24 cellular contexts compared by ENCODE assay signal in the genomic region with DNA sequence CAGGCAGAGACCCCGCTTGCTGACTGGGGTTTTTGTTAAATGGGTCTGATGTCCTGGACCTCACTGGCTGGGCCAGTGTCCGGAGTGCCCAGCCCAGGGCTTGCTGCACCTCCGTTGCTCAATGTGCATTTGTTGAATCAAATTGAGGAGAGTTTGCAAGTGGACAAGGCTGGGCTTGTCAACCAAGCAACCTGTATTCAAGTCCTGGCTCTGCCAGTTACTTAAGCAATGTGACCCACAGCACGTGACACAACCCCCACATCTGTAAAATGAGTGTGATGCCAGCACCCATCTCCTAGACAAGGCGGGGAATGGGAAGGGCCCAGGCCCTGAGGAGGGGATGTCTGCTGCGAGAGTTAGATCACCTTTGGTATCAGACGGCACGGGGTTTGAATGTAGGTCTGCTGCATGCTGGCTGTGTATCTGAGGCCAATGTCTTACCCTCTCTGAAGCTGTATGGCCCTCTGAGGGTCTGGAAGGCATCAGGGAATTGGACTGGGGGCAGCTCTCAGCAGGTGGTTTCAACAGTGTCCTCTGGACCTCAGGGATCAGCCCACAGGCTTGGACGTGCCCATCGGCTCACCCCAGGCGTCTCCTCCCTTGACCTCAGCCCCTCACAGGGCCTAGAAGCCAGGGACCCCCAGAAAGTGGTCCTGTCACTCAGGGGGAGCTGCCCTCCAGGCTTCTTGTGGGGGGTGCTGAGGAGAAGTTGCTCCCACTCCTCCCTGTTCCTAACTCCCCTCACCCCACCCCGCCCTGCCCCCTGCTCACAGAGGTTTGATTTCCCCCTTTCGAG. TPM values are rescaled to one million over a fixed set of nuclear protein-coding genes. Genes with fewer than 3 reads are reported as not detected.
A peak's percentile ranks its signal among the peaks of the same experiment; 100 is the strongest.
DNase-seq lines count a peak whose midpoint lies in the region; ATAC-seq, FAIRE-seq and TF ChIP-seq lines count a peak whose summit lies in the region.
"Had no signal": no experiment of that assay in that cellular context is flagged by ENCODE, and none has a peak within 500 bp of the region (broad histone marks: within the 10 kb centered on the region; RNA-seq: fewer than 3 reads in every experiment).

No MANE protein-coding gene starts in this region.

- CTCF ChIA-PET in CD8-positive, alpha-beta T cell (lab: Charles Lee) = interaction anchor here (0.6 to 2.1 kb wide), 9 partner anchors 11 to 56 kb away, joined by 3 to 9 read pairs (median 4); a partner anchor contains a TSS
- CTCF ChIA-PET in HepG2 (lab: Yijun Ruan, JAX; ENCODE audit: low intra/inter-chr PET ratio, low total read pairs) = no interaction called here

- TF ChIP-seq RAD21 in HepG2 (CRISPR knock-in tag; IDR thresholded peaks at IDR 0.05) = no peak

- POLR2A ChIA-PET in CD8-positive, alpha-beta T cell (lab: Charles Lee) = interaction anchor here (0.7 to 1.6 kb wide), 5 partner anchors 11 to 41 kb away, joined by 3 to 4 read pairs (median 3); no protein-coding TSS in a partner anchor
- POLR2A ChIA-PET in HepG2 (lab: Yijun Ruan, JAX) = no interaction called here

- no peak overlapping the region for H3K27ac ChIP-seq in CD8-positive, alpha-beta T cell (ENCODE audit: low read depth, low read length)
- H3K27ac ChIP-seq in HepG2 (ENCODE audit: extremely low read length, insufficient read depth, low read length) (no peak overlapping the region), GM23248 (no peak overlapping the region), tibial artery (no peak overlapping the region)
- H3K27ac ChIP-seq: 22Rv1, tibial nerve had no signal

- TF ChIP-seq POLR2A in HepG2 (IDR thresholded peaks at IDR 0.05; ENCODE audit: insufficient read depth in 1 of 2, low read depth in 2 of 2, low read length in 2 of 2) = no peak

- no peak overlapping the region for H2AFZ ChIP-seq in HepG2 (ENCODE audit: low read length)
- H2AFZ ChIP-seq in GM23248 = no peak overlapping the region

- peak overlapping the region; percentile 38 for H3K4me3 Mint-ChIP-seq in T-helper 2 cell treated with Interferon-gamma antibody and Interleukin-4, amounts not matched to agents 5 μg/mL and 100 μg/mL, for 36 hours
- no peak overlapping the region for H3K4me3 Mint-ChIP-seq in CD8-positive, alpha-beta T cell
- peak overlapping the region; percentile 53 for H3K4me3 Mint-ChIP-seq in activated naive CD8-positive, alpha-beta T cell

- H3K4me2 ChIP-seq in HepG2 (ENCODE audit: low read depth, low read length) = no peak overlapping the region
- H3K4me2 ChIP-seq in GM23248 (ENCODE audit: unreplicated experiment) = no peak overlapping the region

- no peak for ATAC-seq in CD8-positive, alpha-beta T cell
- ATAC-seq in HepG2 = no peak
- ATAC-seq: right cardiac atrium had no signal

- H3K4me1 Mint-ChIP-seq in T-helper 2 cell treated with Interferon-gamma antibody and Interleukin-4, amounts not matched to agents 5 μg/mL and 100 μg/mL, for 36 hours (ENCODE audit: low read depth) = peaks cover 71% of the 10 kb centered on the region
- peaks cover 87% of the 10 kb centered on the region for H3K4me1 Mint-ChIP-seq in CD8-positive, alpha-beta T cell (ENCODE audit: low read depth)
- H3K4me1 Mint-ChIP-seq in activated naive CD8-positive, alpha-beta T cell (ENCODE audit: low read depth) = peaks cover 91% of the 10 kb centered on the region

- H3K27me3 Mint-ChIP-seq in T-helper 2 cell treated with Interferon-gamma antibody and Interleukin-4, amounts not matched to agents 5 μg/mL and 100 μg/mL, for 36 hours (ENCODE audit: low read depth) = peaks cover 3% of the 10 kb centered on the region
- H3K27me3 Mint-ChIP-seq in CD8-positive, alpha-beta T cell (ENCODE audit: low read depth) = no peaks in the 10 kb centered on the region
- H3K27me3 Mint-ChIP-seq in activated naive CD8-positive, alpha-beta T cell = no peaks in the 10 kb centered on the region

- H3K27me3 ChIP-seq in CD8-positive, alpha-beta T cell (ENCODE audit: insufficient read depth, low read length) = no peaks in the 10 kb centered on the region
- peaks cover 1 to 26% of the 10 kb centered on the region in 2 experiments; a peak in 3 of 5 replicates for H3K27me3 ChIP-seq in HepG2 (ENCODE audit: control insufficient read depth in 1 of 2, insufficient read depth in 2 of 2, low read length in 2 of 2)
- peaks cover 15% of the 10 kb centered on the region for H3K27me3 ChIP-seq in GM23248 (replicated peaks; ENCODE audit: insufficient read depth)
- peaks cover 0 to 24% of the 10 kb centered on the region in 2 donors for H3K27me3 ChIP-seq in tibial artery
- H3K27me3 ChIP-seq: BE2C, tibial nerve had no signal

- no TSS peak for BruUV-seq in HepG2 (replicated peaks; lab: Mats Ljungman, UMichigan)

- H4K20me1 ChIP-seq in HepG2 (ENCODE audit: insufficient read depth, low read length) (no peaks in the 10 kb centered on the region), GM23248 (ENCODE audit: insufficient read depth) (no peaks in the 10 kb centered on the region)

- 41% methylated on average over 11 of the region's 13 CpGs for WGBS in HepG2 (ENCODE audit: low lambda C conversion rate)
- 63 to 66% methylated on average over 13 of the region's 13 CpGs for WGBS in GM23248 (ENCODE audit: low coverage in 1 of 2, low lambda C conversion rate in 2 of 2, missing lambda C conversion rate in 2 of 2), 2 experiments

- no peak for DNase-seq in T-helper 2 cell treated with Interferon-gamma antibody and Interleukin-4, amounts not matched to agents 5 μg/mL and 100 μg/mL, for 36 hours (ENCODE audit: low spot score)
- no peak for DNase-seq in T-helper 2 cell
- no peak for DNase-seq in CD8-positive, alpha-beta T cell
- no peak for DNase-seq in HepG2 (ENCODE audit: low spot score)
- no peak for DNase-seq in GM23248
- DNase-seq in AG20443 (ENCODE audit: low spot score) = no peak
- DNase-seq in tibial artery = no peak
- DNase-seq: BE2C, cortex of kidney, hippocampal formation, NCI-H1436, NCI-H2171 treated with DMSO at 0.1 percent for 48 hours, NCI-H69, Right ventricle myocardium superior had no signal

- TF ChIP-seq CTCF in CD8-positive, alpha-beta T cell (IDR thresholded peaks at IDR 0.05) = no peak
- no peak for TF ChIP-seq CTCF in HepG2 (CRISPR knock-in tag; IDR thresholded peaks at IDR 0.05)
- TF ChIP-seq CTCF in tibial artery (IDR thresholded peaks at IDR 0.05) = no peak

- no peak for FAIRE-seq in HepG2 (lab: Jason Lieb, UNC)
- FAIRE-seq: endothelial cell of umbilical vein, G401.6, islet of Langerhans had no signal

- intact Hi-C loops in CD8-positive, alpha-beta T cell (cut with DNase I, micrococcal nuclease) = loop anchor here in 1 of 2 experiments (2.0 kb wide), 1 partner anchor 16 kb away; no protein-coding TSS in a partner anchor
- intact Hi-C loops in HepG2 (cut with micrococcal nuclease; ENCODE audit: unreplicated experiment) = no loop called here
- intact Hi-C loops in tibial artery (cut with DNase I; ENCODE audit: low total_unique reads) = no loop called here

- H3K9ac ChIP-seq in HepG2 (ENCODE audit: insufficient read depth, low read depth, low read length) = no peak overlapping the region
- no peak overlapping the region for H3K9ac ChIP-seq in GM23248

- in situ Hi-C loops in HepG2 (cut with HindIII; ENCODE audit: extremely low pct_ligation_motif_present, low pct_unique_long_range_greater_than_20kb) = no loop called here
- in situ Hi-C loops in GM23248 (cut with MboI) = no loop called here

- no peaks in the 10 kb centered on the region for H3K9me3 ChIP-seq in CD8-positive, alpha-beta T cell (ENCODE audit: low read length)
- H3K9me3 ChIP-seq in HepG2 (ENCODE audit: low read length) = peaks cover 8% of the 10 kb centered on the region; the same call in 1 of the 2 replicates
- H3K9me3 ChIP-seq in GM23248 (ENCODE audit: low read depth) = no peaks in the 10 kb centered on the region
- H3K9me3 ChIP-seq in tibial artery = peaks cover 0 to 7% (median 6%) of the 10 kb centered on the region in 3 donors
- H3K9me3 ChIP-seq: BE2C had no signal

- H3K79me2 ChIP-seq in HepG2 (ENCODE audit: insufficient read depth, low read length) (no peaks in the 10 kb centered on the region), GM23248 (ENCODE audit: insufficient read depth) (no peaks in the 10 kb centered on the region)

- peak overlapping the region; percentile 82 for H3K27ac Mint-ChIP-seq in T-helper 2 cell treated with Interferon-gamma antibody and Interleukin-4, amounts not matched to agents 5 μg/mL and 100 μg/mL, for 36 hours
- H3K27ac Mint-ChIP-seq in CD8-positive, alpha-beta T cell = peak overlapping the region; percentile 90
- H3K27ac Mint-ChIP-seq in activated naive CD8-positive, alpha-beta T cell = peak overlapping the region; percentile 93

- TF ChIP-seq EP300 in HepG2 (IDR thresholded peaks at IDR 0.05; ENCODE audit: low read depth in 2 of 2, low read length in 2 of 2) = no peak
- no peak for TF ChIP-seq EP300 in HepG2 (CRISPR knock-in tag; IDR thresholded peaks at IDR 0.05; ENCODE audit: borderline replicate concordance)

- H3K36me3 Mint-ChIP-seq in T-helper 2 cell treated with Interferon-gamma antibody and Interleukin-4, amounts not matched to agents 5 μg/mL and 100 μg/mL, for 36 hours (ENCODE audit: low read depth) = peaks cover 8% of the 10 kb centered on the region
- peaks cover 1% of the 10 kb centered on the region for H3K36me3 Mint-ChIP-seq in CD8-positive, alpha-beta T cell
- peaks cover 6% of the 10 kb centered on the region for H3K36me3 Mint-ChIP-seq in activated naive CD8-positive, alpha-beta T cell

- H3K9me2 ChIP-seq in GM23248 (ENCODE audit: insufficient read depth) = no peaks in the 10 kb centered on the region

- no peaks in the 10 kb centered on the region for H3K36me3 ChIP-seq in CD8-positive, alpha-beta T cell (ENCODE audit: insufficient read depth, low read length)
- H3K36me3 ChIP-seq in HepG2 (replicated peaks in 1 of 2; ENCODE audit: control insufficient read depth in 1 of 2, insufficient read depth in 2 of 2, low read length in 2 of 2) (no peaks in the 10 kb centered on the region), GM23248 (ENCODE audit: low read depth) (no peaks in the 10 kb centered on the region), tibial artery (no peaks in the 10 kb centered on the region)
- H3K36me3 ChIP-seq: BE2C, HAP-1, tibial nerve had no signal

- no peak overlapping the region for H3K4me3 ChIP-seq in CD8-positive, alpha-beta T cell (ENCODE audit: low read depth, low read length)
- H3K4me3 ChIP-seq in HepG2 (replicated peaks in 1 of 3; ENCODE audit: insufficient read depth in 1 of 3, low read depth in 2 of 3, low read length in 3 of 3) (no peak overlapping the region), GM23248 (no peak overlapping the region), tibial artery (no peak overlapping the region)
- H3K4me3 ChIP-seq: HAP-1, tibial nerve had no signal

- H3F3A ChIP-seq in GM23248 (ENCODE audit: insufficient read depth) = no peaks in the 10 kb centered on the region

- peaks cover 15% of the 10 kb centered on the region for H3K9me3 Mint-ChIP-seq in T-helper 2 cell treated with Interferon-gamma antibody and Interleukin-4, amounts not matched to agents 5 μg/mL and 100 μg/mL, for 36 hours
- peaks cover 7% of the 10 kb centered on the region for H3K9me3 Mint-ChIP-seq in CD8-positive, alpha-beta T cell
- H3K9me3 Mint-ChIP-seq in activated naive CD8-positive, alpha-beta T cell (ENCODE audit: low read depth) = no peaks in the 10 kb centered on the region

- H3K4me1 ChIP-seq in CD8-positive, alpha-beta T cell (ENCODE audit: insufficient read depth, low read length) = peaks cover 89% of the 10 kb centered on the region
- H3K4me1 ChIP-seq in HepG2 (ENCODE audit: insufficient read depth, low read length) (no peaks in the 10 kb centered on the region), GM23248 (ENCODE audit: insufficient read depth) (no peaks in the 10 kb centered on the region), tibial artery (no peaks in the 10 kb centered on the region)
- H3K4me1 ChIP-seq: BE2C, HAP-1 had no signal

RNA-seq across cellular contexts. Expression of a gene that starts 51.0 kb away (rescaled TPM):
- total RNA-seq in CD8-positive, alpha-beta T cell = 100 to 1,000 TPM; 423 to 424 TPM
- 0.04 TPM in 1 of 2 replicates, not detected in the other for total RNA-seq in HepG2 (2016; rRNA removed; fragmentation: Illumina TruSeq; extraction: Trizol)
- not detected in 2 replicates for total RNA-seq in HepG2 (2016; cell fraction: cytosol; rRNA removed; fragmentation: Illumina TruSeq; extraction: Trizol; ENCODE audit: low read depth)
- total RNA-seq in HepG2 (2016; cell fraction: insoluble cytoplasmic fraction; rRNA removed; fragmentation: Illumina TruSeq; extraction: Trizol) = 0.04 and 0.06 TPM in 2 replicates
- 0.07 TPM in 1 of 2 replicates, not detected in the other for total RNA-seq in HepG2 (2016; cell fraction: membrane; rRNA removed; fragmentation: Illumina TruSeq; extraction: Trizol)
- total RNA-seq in HepG2 (2016; cell fraction: nucleus; rRNA removed; fragmentation: Illumina TruSeq; extraction: Trizol) = not detected in 2 replicates
- polyA plus RNA-seq in HepG2 (2011; rRNA removed) = 0.17 and 0.22 TPM in 2 replicates
- 0.12 and 0.21 TPM in 2 replicates for polyA plus RNA-seq in HepG2 (2011; cell fraction: cytosol; rRNA removed)
- polyA plus RNA-seq in HepG2 (2011; cell fraction: nucleus; rRNA removed) = 0.26 and 0.35 TPM in 2 replicates
- polyA plus RNA-seq in HepG2 (2012) = 0.67 and 0.68 TPM in 2 replicates
- polyA plus RNA-seq in HepG2 (2016; cell fraction: cytosol; fragmentation: Illumina TruSeq; extraction: Trizol; ENCODE audit: low read depth) = 0.07 TPM in 1 of 2 replicates, not detected in the other
- 0.05 and 0.15 TPM in 2 replicates for polyA plus RNA-seq in HepG2 (2016; cell fraction: insoluble cytoplasmic fraction; fragmentation: Illumina TruSeq; extraction: Trizol; ENCODE audit: low read depth)
- polyA plus RNA-seq in HepG2 (2016; cell fraction: membrane; fragmentation: Illumina TruSeq; extraction: Trizol; ENCODE audit: low read depth) = 0.09 and 0.14 TPM in 2 replicates
- polyA plus RNA-seq in HepG2 (2016; cell fraction: nucleus; fragmentation: Illumina TruSeq; extraction: Trizol; ENCODE audit: insufficient read depth, low read depth) = 0.19 TPM in 1 of 2 replicates, not detected in the other
- polyA minus RNA-seq in HepG2 (2011; rRNA and poly(A)+ RNA removed; ENCODE audit: low replicate concordance) = 0.74 TPM in 1 of 2 replicates, not detected in the other
- polyA minus RNA-seq in HepG2 (2011; cell fraction: cytosol; rRNA and poly(A)+ RNA removed) = 0.18 and 0.89 TPM in 2 replicates
- polyA minus RNA-seq in HepG2 (2011; cell fraction: nucleus; rRNA and poly(A)+ RNA removed) = 0.12 TPM in 1 of 2 replicates, not detected in the other
- total RNA-seq in GM23248 (2014; rRNA removed; shearing (Covaris generic)) = 0.43 and 2.7 TPM in 2 replicates
- polyA plus RNA-seq in GM23248 (2016; fragmentation: Nextera tagmentation; extraction: Ambion mirVana) = 1.3 and 1.4 TPM in 2 replicates
- total RNA-seq: endothelial cell of umbilical vein, lung microvascular endothelial cell, osteocyte had no signal
- polyA plus RNA-seq: endothelial cell of umbilical vein had no signal

Comparison
In these comparisons a context has a peak if more than half of its experiments do, and no peak if none do; other contexts are left out.
1. RNA of a gene that starts 51.0 kb away (total RNA-seq): 423 to 424 TPM in CD8-positive, alpha-beta T cell; 0.43 to 2.7 TPM in GM23248 and 0.04 to 0.07 TPM in HepG2; every median in the first group is over 100 times any median in the second.
2. Peak in every context shown above with its lines, with median percentiles within 50 percentile points of each other: H3K27ac Mint-ChIP-seq.